1 cellular context compared by ENCODE assay signal in the genomic region with DNA sequence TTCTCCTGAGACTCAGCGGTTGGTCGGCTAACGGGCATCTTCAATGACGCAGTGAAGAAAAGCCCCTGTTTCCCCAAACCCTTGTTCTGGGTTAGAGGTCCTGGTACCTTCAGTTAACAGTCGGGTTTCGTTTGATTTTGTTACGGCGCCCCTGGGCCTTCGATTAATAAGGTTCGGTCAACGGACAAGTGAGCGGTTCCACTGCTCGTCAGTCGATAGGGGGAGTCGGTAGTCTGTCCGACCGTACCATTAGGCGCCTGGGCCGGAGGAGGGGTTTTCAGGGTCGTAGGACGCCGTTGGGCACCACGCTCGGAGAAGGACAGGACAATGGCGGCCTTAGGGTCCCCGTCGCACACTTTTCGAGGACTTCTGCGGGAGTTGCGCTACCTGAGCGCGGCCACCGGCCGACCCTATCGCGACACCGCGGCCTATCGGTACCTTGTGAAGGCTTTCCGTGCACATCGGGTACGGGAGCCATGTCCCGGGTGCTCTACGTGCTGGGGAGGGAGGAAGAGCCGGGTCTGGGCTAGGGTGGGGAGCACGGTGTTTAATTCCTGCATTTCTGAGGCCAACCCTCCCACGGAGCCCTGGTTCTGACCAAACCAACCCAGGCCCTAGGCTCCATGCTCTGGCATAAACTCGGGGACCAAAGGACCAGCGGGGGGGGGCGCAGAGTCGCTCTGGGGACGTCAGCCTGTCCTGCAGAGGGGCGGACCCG.
TF ChIP-seq lines count a peak whose summit lies in the region.

Gene FMC1, plus strand, starts transcription at position 280 of the 718 bp plus-strand sequence. Its CDS starts 48 bp downstream, at position 328.

TF ChIP-seq in H1, 55 proteins besides CTCF, POLR2A, EP300 and RAD21:
- peak; percentile 34; the same call in 1 of the 2 replicates for TF ChIP-seq SIX5 (IDR thresholded peaks at IDR 0.05; ENCODE audit: low read depth, low read length)
- no peak for TF ChIP-seq RNF2 (IDR thresholded peaks at IDR 0.05; ENCODE audit: borderline replicate concordance, low read depth, low read length, missing control alignments, poor library complexity, severe bottlenecking)
- TF ChIP-seq GTF2F1 (IDR thresholded peaks at IDR 0.05; ENCODE audit: borderline replicate concordance, low read depth, low read length), result peak; percentile 61
- TF ChIP-seq RFX5 (IDR thresholded peaks at IDR 0.05; ENCODE audit: borderline replicate concordance, low read depth, low read length), result no peak
- TF ChIP-seq TAF1 (IDR thresholded peaks at IDR 0.05; ENCODE audit: low read depth, low read length), result peak; percentile 92
- no peak for TF ChIP-seq USF2 (IDR thresholded peaks at IDR 0.05; ENCODE audit: low read length)
- no peak for TF ChIP-seq FOSL1 (IDR thresholded peaks at IDR 0.05; ENCODE audit: insufficient read depth, low read depth, low read length)
- no peak for TF ChIP-seq TEAD4 (IDR thresholded peaks at IDR 0.05; ENCODE audit: low read depth, low read length)
- TF ChIP-seq HDAC2 (IDR thresholded peaks at IDR 0.05; ENCODE audit: borderline replicate concordance in 1 of 2, low read depth in 2 of 2, low read length in 2 of 2), result 0 out of 4 replicates have a peak, but pooled peaks of 1 of the 2 experiments have one; percentile 35
- TF ChIP-seq GABPA (IDR thresholded peaks at IDR 0.05; ENCODE audit: borderline replicate concordance, insufficient read depth, low read length), result no peak
- TF ChIP-seq BACH1 (IDR thresholded peaks at IDR 0.05; ENCODE audit: low read length), result peak; percentile 60
- no peak for TF ChIP-seq POU5F1 (IDR thresholded peaks at IDR 0.05; ENCODE audit: low read depth, low read length)
- peak; percentile 87 for TF ChIP-seq YY1 (IDR thresholded peaks at IDR 0.05; ENCODE audit: low read depth, low read length)
- TF ChIP-seq CBX5 (IDR thresholded peaks at IDR 0.05; ENCODE audit: low read depth, low read length), result no peak
- TF ChIP-seq SUZ12 (IDR thresholded peaks at IDR 0.05; ENCODE audit: low read length), result no peak
- TF ChIP-seq MAFK (IDR thresholded peaks at IDR 0.05; ENCODE audit: low read depth, low read length), result no peak; the same call in 1 of the 2 replicates
- TF ChIP-seq NANOG (IDR thresholded peaks at IDR 0.05; ENCODE audit: insufficient read depth, low read depth, low read length, poor library complexity, severe bottlenecking), result no peak
- peak; percentile 98 for TF ChIP-seq PHF8 (conservative IDR thresholded peaks at IDR 0.05; ENCODE audit: low read depth, low read length)
- no peak for TF ChIP-seq CTBP2 (IDR thresholded peaks at IDR 0.05; ENCODE audit: borderline replicate concordance, insufficient read depth, insufficient read length, low read length)
- no peak for TF ChIP-seq KDM1A (IDR thresholded peaks at IDR 0.05; ENCODE audit: borderline replicate concordance, low read length)
- no peak for TF ChIP-seq EGR1 (IDR thresholded peaks at IDR 0.05; ENCODE audit: borderline replicate concordance, low read depth, low read length)
- TF ChIP-seq, protein P1, sequence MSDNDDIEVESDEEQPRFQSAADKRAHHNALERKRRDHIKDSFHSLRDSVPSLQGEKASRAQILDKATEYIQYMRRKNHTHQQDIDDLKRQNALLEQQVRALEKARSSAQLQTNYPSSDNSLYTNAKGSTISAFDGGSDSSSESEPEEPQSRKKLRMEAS (IDR thresholded peaks at IDR 0.05), result no peak; the same call in 1 of the 2 replicates
- no peak for TF ChIP-seq CBX8 (IDR thresholded peaks at IDR 0.05; ENCODE audit: borderline replicate concordance, low read depth, low read length)
- no peak for TF ChIP-seq BRCA1 (IDR thresholded peaks at IDR 0.05; ENCODE audit: low read depth, low read length)
- peak; percentile 96 for TF ChIP-seq CREB1 (IDR thresholded peaks at IDR 0.05)
- TF ChIP-seq HDAC6 (IDR thresholded peaks at IDR 0.05; ENCODE audit: low read depth, low read length), result no peak
- TF ChIP-seq EZH2 (IDR thresholded peaks at IDR 0.05; ENCODE audit: low read depth, low read length, severe bottlenecking), result no peak
- TF ChIP-seq CEBPB (IDR thresholded peaks at IDR 0.05; ENCODE audit: low read depth, low read length), result no peak
- peak; percentile 56; the same call in 1 of the 2 replicates for TF ChIP-seq SP4 (IDR thresholded peaks at IDR 0.05; ENCODE audit: low read length)
- peak; percentile 77; the same call in 1 of the 2 replicates for TF ChIP-seq POLR2AphosphoS5 (IDR thresholded peaks at IDR 0.05; ENCODE audit: low read depth, low read length)
- TF ChIP-seq CHD1 (IDR thresholded peaks at IDR 0.05; ENCODE audit: low read depth, low read length), result peak; percentile 88
- peak; percentile 48 for TF ChIP-seq TAF7 (optimal IDR thresholded peaks at IDR 0.05; ENCODE audit: borderline replicate concordance, low read depth, low read length)
- TF ChIP-seq SIRT6 (IDR thresholded peaks at IDR 0.05; ENCODE audit: low read length), result no peak
- TF ChIP-seq ATF3 (IDR thresholded peaks at IDR 0.05; ENCODE audit: insufficient read depth, low read depth, low read length), result peak; percentile 40; the same call in 1 of the 2 replicates
- TF ChIP-seq, protein P2, sequence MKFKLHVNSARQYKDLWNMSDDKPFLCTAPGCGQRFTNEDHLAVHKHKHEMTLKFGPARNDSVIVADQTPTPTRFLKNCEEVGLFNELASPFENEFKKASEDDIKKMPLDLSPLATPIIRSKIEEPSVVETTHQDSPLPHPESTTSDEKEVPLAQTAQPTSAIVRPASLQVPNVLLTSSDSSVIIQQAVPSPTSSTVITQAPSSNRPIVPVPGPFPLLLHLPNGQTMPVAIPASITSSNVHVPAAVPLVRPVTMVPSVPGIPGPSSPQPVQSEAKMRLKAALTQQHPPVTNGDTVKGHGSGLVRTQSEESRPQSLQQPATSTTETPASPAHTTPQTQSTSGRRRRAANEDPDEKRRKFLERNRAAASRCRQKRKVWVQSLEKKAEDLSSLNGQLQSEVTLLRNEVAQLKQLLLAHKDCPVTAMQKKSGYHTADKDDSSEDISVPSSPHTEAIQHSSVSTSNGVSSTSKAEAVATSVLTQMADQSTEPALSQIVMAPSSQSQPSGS (IDR thresholded peaks at IDR 0.05; ENCODE audit: low read length), result no peak
- TF ChIP-seq TBP (IDR thresholded peaks at IDR 0.05; ENCODE audit: low read depth, low read length), result peak; percentile 88
- no peak for TF ChIP-seq RXRA (IDR thresholded peaks at IDR 0.05; ENCODE audit: insufficient read depth, low read depth, low read length)
- peak; percentile 82 for TF ChIP-seq ASH2L (IDR thresholded peaks at IDR 0.05; ENCODE audit: low read length)
- TF ChIP-seq ZNF274 (IDR thresholded peaks at IDR 0.05; ENCODE audit: borderline replicate concordance, extremely low read depth, low read length), result no peak
- no peak for TF ChIP-seq TCF12 (IDR thresholded peaks at IDR 0.05; ENCODE audit: low read depth, low read length)
- TF ChIP-seq SIN3A (conservative IDR thresholded peaks at IDR 0.05 in 1 of 2, IDR thresholded peaks at IDR 0.05 in 1 of 2; ENCODE audit: low read depth in 1 of 2, low read length in 2 of 2), result no peak; a peak in 1 of 4 replicates
- TF ChIP-seq SRF (IDR thresholded peaks at IDR 0.05; ENCODE audit: low read depth, low read length), result no peak
- TF ChIP-seq JUN (IDR thresholded peaks at IDR 0.05; ENCODE audit: low read depth, low read length), result no peak
- no peak for TF ChIP-seq CHD7 (IDR thresholded peaks at IDR 0.05; ENCODE audit: insufficient replicate concordance, low read length)
- TF ChIP-seq KDM5A (IDR thresholded peaks at IDR 0.05; ENCODE audit: low read length), result no peak
- TF ChIP-seq NRF1 (IDR thresholded peaks at IDR 0.05; ENCODE audit: low read depth, low read length), result no peak
- TF ChIP-seq BCL11A (IDR thresholded peaks at IDR 0.05; ENCODE audit: low read depth in 2 of 2, low read length in 2 of 2), result no peak
- no peak; the same call in 1 of the 2 replicates for TF ChIP-seq RBBP5 (IDR thresholded peaks at IDR 0.05; ENCODE audit: borderline replicate concordance, low read depth, low read length)
- peak; percentile 63 for TF ChIP-seq KDM4A (IDR thresholded peaks at IDR 0.05; ENCODE audit: low read depth, low read length, severe bottlenecking)
- TF ChIP-seq SP2 (IDR thresholded peaks at IDR 0.05; ENCODE audit: low read length), result no peak
- TF ChIP-seq JUND (IDR thresholded peaks at IDR 0.05; ENCODE audit: low read length), result peak; percentile 88
- TF ChIP-seq, protein P3, sequence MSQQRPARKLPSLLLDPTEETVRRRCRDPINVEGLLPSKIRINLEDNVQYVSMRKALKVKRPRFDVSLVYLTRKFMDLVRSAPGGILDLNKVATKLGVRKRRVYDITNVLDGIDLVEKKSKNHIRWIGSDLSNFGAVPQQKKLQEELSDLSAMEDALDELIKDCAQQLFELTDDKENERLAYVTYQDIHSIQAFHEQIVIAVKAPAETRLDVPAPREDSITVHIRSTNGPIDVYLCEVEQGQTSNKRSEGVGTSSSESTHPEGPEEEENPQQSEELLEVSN (IDR thresholded peaks at IDR 0.05), result no peak
- peak; percentile 47 for TF ChIP-seq SAP30 (IDR thresholded peaks at IDR 0.05; ENCODE audit: insufficient read depth, insufficient replicate concordance, low read length)
- peak; percentile 80 for TF ChIP-seq SP1 (IDR thresholded peaks at IDR 0.05; ENCODE audit: low read depth, low read length)
- 0 out of 2 replicates have a peak, but pooled peaks have one; percentile 39 for TF ChIP-seq CHD2 (IDR thresholded peaks at IDR 0.05; ENCODE audit: low read length)
